9 cellular contexts compared by ENCODE assay signal in genomic region chr11:38791346-38791961, GRCh38.
DNase-seq lines count a peak whose midpoint lies in the region; ATAC-seq and TF ChIP-seq lines count a peak whose summit lies in the region.
"Had no signal": no experiment of that assay in that cellular context is flagged by ENCODE, and none has a peak within 500 bp of the region (broad histone marks: within the 10 kb centered on the region; RNA-seq: fewer than 3 reads in every experiment).

No MANE protein-coding gene starts in this region.

- H3K9me3 Mint-ChIP-seq in CD4-positive, alpha-beta T cell, result peaks cover 2% of the 10 kb centered on the region
- no peaks in the 10 kb centered on the region for H3K9me3 Mint-ChIP-seq in brain
- H3K9me3 Mint-ChIP-seq: T-helper 1 cell treated with Interleukin-12 subunit alpha and Interleukin-12 subunit beta and Interleukin-4 antibody, amounts not matched to agents 30 μg/mL and 1 μg/mL, for 36 hours had no signal

- H3K36me3 ChIP-seq in upper lobe of right lung, result no peaks in the 10 kb centered on the region

- no peak overlapping the region for H3K27ac Mint-ChIP-seq in CD4-positive, alpha-beta T cell
- peak overlapping the region in 1 of 5 experiments; percentile 42 for H3K27ac Mint-ChIP-seq in brain
- H3K27ac Mint-ChIP-seq: T-helper 1 cell treated with Interleukin-12 subunit alpha and Interleukin-12 subunit beta and Interleukin-4 antibody, amounts not matched to agents 30 μg/mL and 1 μg/mL, for 36 hours had no signal

- no peaks in the 10 kb centered on the region for H3K27me3 Mint-ChIP-seq in CD4-positive, alpha-beta T cell
- H3K27me3 Mint-ChIP-seq in brain, result no peaks in the 10 kb centered on the region

- no peaks in the 10 kb centered on the region for H3K27me3 ChIP-seq in CD4-positive, alpha-beta T cell (ENCODE audit: control insufficient read depth, insufficient read depth, low read length)
- no peaks in the 10 kb centered on the region for H3K27me3 ChIP-seq in upper lobe of right lung

- POLR2A ChIA-PET in CD4-positive, alpha-beta T cell (lab: Charles Lee), result no interaction called here

- no peak for DNase-seq in CD4-positive, alpha-beta T cell
- peak; percentile 12 for DNase-seq in NCI-H526 treated with DMSO at 0.1 percent for 48 hours (lab: John Stamatoyannopoulos, UW)
- DNase-seq in kidney glomerular epithelial cell (lab: John Stamatoyannopoulos, UW), result peak; percentile 57
- DNase-seq in upper lobe of right lung, result no peak
- DNase-seq in NK-92 treated with Interleukin-12 subunit alpha and Interleukin-12 subunit beta, amount 100 ng/mL, for 24 hours (lab: John Stamatoyannopoulos, UW), result no peak

- H3K9me3 ChIP-seq in CD4-positive, alpha-beta T cell (ENCODE audit: control insufficient read depth, low read length), result no peaks in the 10 kb centered on the region
- no peaks in the 10 kb centered on the region for H3K9me3 ChIP-seq in upper lobe of right lung

- peak; percentile 18 for TF ChIP-seq CTCF in CD4-positive, alpha-beta T cell (IDR thresholded peaks at IDR 0.05)
- TF ChIP-seq CTCF in brain (conservative IDR thresholded peaks at IDR 0.05), result peak; percentile 86 to 93
- TF ChIP-seq CTCF in upper lobe of right lung (IDR thresholded peaks at IDR 0.05), result peak; percentile 78

- no peak overlapping the region for H3K4me3 Mint-ChIP-seq in CD4-positive, alpha-beta T cell
- no peak overlapping the region for H3K4me3 Mint-ChIP-seq in brain
- H3K4me3 Mint-ChIP-seq: T-helper 1 cell treated with Interleukin-12 subunit alpha and Interleukin-12 subunit beta and Interleukin-4 antibody, amounts not matched to agents 30 μg/mL and 1 μg/mL, for 36 hours had no signal

- H3K4me1 ChIP-seq in upper lobe of right lung, result no peaks in the 10 kb centered on the region

- H3K4me1 Mint-ChIP-seq in CD4-positive, alpha-beta T cell (ENCODE audit: low read depth), result no peaks in the 10 kb centered on the region
- no peaks in the 10 kb centered on the region for H3K4me1 Mint-ChIP-seq in brain

- H3K36me3 Mint-ChIP-seq in CD4-positive, alpha-beta T cell (ENCODE audit: low read depth), result no peaks in the 10 kb centered on the region
- H3K36me3 Mint-ChIP-seq in brain, result no peaks in the 10 kb centered on the region

- no peak overlapping the region for H3K27ac ChIP-seq in CD4-positive, alpha-beta T cell (ENCODE audit: low read depth, low read length)
- H3K27ac ChIP-seq in upper lobe of right lung, result no peak overlapping the region

- H3K4me3 ChIP-seq in upper lobe of right lung, result no peak overlapping the region

- CTCF ChIA-PET in CD4-positive, alpha-beta T cell (lab: Charles Lee), result no interaction called here

- ATAC-seq in CD4-positive, alpha-beta T cell (ENCODE audit: poor library complexity), result no peak
- ATAC-seq in GM18861 (IDR thresholded peaks at IDR 0.05; ENCODE audit: unreplicated experiment) (peak; percentile 86), HG03432 (IDR thresholded peaks at IDR 0.05; ENCODE audit: unreplicated experiment) (peak; percentile 91), upper lobe of right lung (peak; percentile 79)

- intact Hi-C loops in CD4-positive, alpha-beta T cell (cut with DNase I, micrococcal nuclease), result no loop called here
- intact Hi-C loops in upper lobe of right lung (cut with DNase I), result no loop called here

Comparison
In these comparisons a context has a peak if more than half of its experiments do, and no peak if none do; other contexts are left out.
1. DNase-seq: peak in NCI-H526 treated with DMSO at 0.1 percent for 48 hours (single experiment) and kidney glomerular epithelial cell (single experiment); none in CD4-positive, alpha-beta T cell (0 of 10), upper lobe of right lung (single experiment) and NK-92 treated with Interleukin-12 subunit alpha and Interleukin-12 subunit beta, amount 100 ng/mL, for 24 hours (single experiment).
2. CTCF ChIP-seq: peak in every context shown above with its lines; median percentile 90 in brain; 78 in upper lobe of right lung; 18 in CD4-positive, alpha-beta T cell.